Comparison of ENCODE assay signal across 14 cellular contexts in the genomic region with DNA sequence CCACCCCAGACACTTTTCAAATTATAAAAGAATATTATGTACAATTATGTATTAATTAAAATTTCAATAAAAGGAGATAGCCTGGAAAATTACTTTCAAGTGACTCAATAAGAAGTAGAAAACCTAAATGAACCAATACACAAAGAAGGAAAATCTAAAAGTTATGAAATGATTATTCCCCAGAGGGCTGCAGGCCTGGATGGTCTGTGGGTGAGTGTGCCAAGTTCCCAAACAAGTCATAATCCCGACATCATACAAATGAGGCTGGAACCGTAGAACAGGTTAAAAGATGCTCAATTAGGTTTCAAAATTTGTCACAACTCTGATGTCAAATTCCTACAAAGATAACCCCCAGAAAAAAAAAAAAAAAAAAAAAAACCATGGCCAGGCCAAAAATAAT. TPM values are rescaled to one million over a fixed set of nuclear protein-coding genes. Genes with fewer than 3 reads are reported as not detected.
DNase-seq lines count a peak whose midpoint lies in the region; ATAC-seq and TF ChIP-seq lines count a peak whose summit lies in the region.
"Had no signal": no experiment of that assay in that cellular context is flagged by ENCODE, and none has a peak within 500 bp of the region (broad histone marks: within the 10 kb centered on the region; RNA-seq: fewer than 3 reads in every experiment).

No MANE protein-coding gene starts in this region.

- peaks cover 8 to 14% (median 12%) of the 10 kb centered on the region in 3 donors for H3K36me3 Mint-ChIP-seq in naive thymus-derived CD8-positive, alpha-beta T cell

- no peaks in the 10 kb centered on the region for H3K36me3 ChIP-seq in testis (ENCODE audit: low read depth, missing control alignments)
- H3K36me3 ChIP-seq: BLaER1 treated with 17β-estradiol and CSF1 and Interleukin-3, amounts not matched to agents 10 nM and 100 nM had no signal

- no peak overlapping the region for H3K4me3 Mint-ChIP-seq in naive thymus-derived CD8-positive, alpha-beta T cell

- no peaks in the 10 kb centered on the region for H3K27me3 ChIP-seq in testis
- H3K27me3 ChIP-seq: BLaER1 treated with 17β-estradiol and CSF1 and Interleukin-3, amounts not matched to agents 10 nM and 100 nM had no signal

- no peak for TF ChIP-seq POLR2A in testis (IDR thresholded peaks at IDR 0.05)

- no peak for ATAC-seq in left cardiac atrium
- no peak for ATAC-seq in naive thymus-derived CD8-positive, alpha-beta T cell

- no peak for TF ChIP-seq CTCF in testis (IDR thresholded peaks at IDR 0.05)

- H3K4me1 Mint-ChIP-seq in naive thymus-derived CD8-positive, alpha-beta T cell, result peaks cover 5 to 13% (median 7%) of the 10 kb centered on the region in 4 donors

- H3K9me3 Mint-ChIP-seq in naive thymus-derived CD8-positive, alpha-beta T cell, result peaks cover 0 to 33% (median 29%) of the 10 kb centered on the region in 9 donors

- H3K27ac ChIP-seq in testis, result no peak overlapping the region
- H3K27ac ChIP-seq: BLaER1 treated with 17β-estradiol and CSF1 and Interleukin-3, amounts not matched to agents 10 nM and 100 nM had no signal

- H3K27me3 Mint-ChIP-seq in naive thymus-derived CD8-positive, alpha-beta T cell, result peaks cover 0 to 6% (median 0%) of the 10 kb centered on the region in 5 donors

- peak overlapping the region in 8 of 10 donors; percentile 32 to 83 (median 72) for H3K27ac Mint-ChIP-seq in naive thymus-derived CD8-positive, alpha-beta T cell

- peak; percentile 2 for DNase-seq in cardiac septum (ENCODE audit: low spot score)
- DNase-seq in left cardiac atrium, result no peak
- DNase-seq in fibroblast of gingiva (ENCODE audit: low read depth), result peak; percentile 38
- DNase-seq in naive thymus-derived CD8-positive, alpha-beta T cell, result no peak
- DNase-seq in testis, result peak; percentile 26
- DNase-seq in DMS79 (lab: John Stamatoyannopoulos, UW), result no peak
- DNase-seq in cerebellar nuclear complex (lab: John Stamatoyannopoulos, UW), result no peak
- DNase-seq in activated naive CD4-positive, alpha-beta T cell treated with Interleukin-2 at 50 U/mL for 16 hours, result no peak
- DNase-seq: DMS 273 treated with DMSO at 0.1 percent for 48 hours; GF-D8; NCI-H187 treated with DMSO at 0.1 percent for 48 hours; NK-92 treated with Interleukin-12 subunit alpha and Interleukin-12 subunit beta, amount 100 ng/mL, for 24 hours; OCI-M1 had no signal

- intact Hi-C loops in cardiac septum (cut with DNase I), result no loop called here
- intact Hi-C loops in left cardiac atrium (cut with DNase I), result no loop called here
- intact Hi-C loops in testis (cut with DNase I; ENCODE audit: low total_unique reads), result no loop called here

- 23 to 54% methylated on average over 2 of the region's 2 CpGs for WGBS in testis, 2 donors

- no peaks in the 10 kb centered on the region for H3K9me3 ChIP-seq in testis

- POLR2A ChIA-PET in naive thymus-derived CD8-positive, alpha-beta T cell (lab: Charles Lee), result no interaction called here

- peaks cover 5% of the 10 kb centered on the region for H3K4me1 ChIP-seq in testis

- H3K4me3 ChIP-seq in testis, result no peak overlapping the region
- H3K4me3 ChIP-seq: BLaER1 treated with 17β-estradiol and CSF1 and Interleukin-3, amounts not matched to agents 10 nM and 100 nM had no signal

RNA-seq across cellular contexts. Expression of a gene that starts 12.7 kb away (rescaled TPM):
- total RNA-seq in cardiac septum (7.3 TPM), left cardiac atrium (10 to 100 TPM in 1 of 2 donors, 1 to 10 TPM in 1; 10.0 to 11.0 TPM), testis (10 to 100 TPM; 75.6 to 96.1 TPM)
- 10 to 100 TPM; 11.2 TPM for total RNA-seq in naive thymus-derived CD8-positive, alpha-beta T cell
- polyA plus RNA-seq in naive thymus-derived CD8-positive, alpha-beta T cell, result 10 to 100 TPM; 13.0 to 20.5 (median 13.6) TPM
- polyA plus RNA-seq in testis (ENCODE audit: insufficient read depth, low read depth, low replicate concordance), result 55.4 TPM

RNA-seq across cellular contexts. Expression of a gene that starts 16.2 kb away (rescaled TPM):
- total RNA-seq in cardiac septum (0.83 TPM), left cardiac atrium (1 to 10 TPM in 1 of 2 donors, under 1 TPM in 1; 0.68 to 1.6 TPM), testis (10 to 100 TPM; 50.5 to 63.5 TPM)
- total RNA-seq in naive thymus-derived CD8-positive, alpha-beta T cell, result 1 to 10 TPM; 2.1 to 2.2 TPM
- polyA plus RNA-seq in naive thymus-derived CD8-positive, alpha-beta T cell, result not detected
- 49.2 TPM for polyA plus RNA-seq in testis (ENCODE audit: insufficient read depth, low read depth, low replicate concordance)

RNA-seq across cellular contexts. Expression of a gene that starts 57.0 kb away (rescaled TPM):
- total RNA-seq in cardiac septum (34.9 TPM), left cardiac atrium (10 to 100 TPM; 66.4 to 66.7 TPM), testis (100 to 1,000 TPM; 126 to 152 TPM)
- 10 to 100 TPM; 43.6 to 47.6 TPM for total RNA-seq in naive thymus-derived CD8-positive, alpha-beta T cell
- polyA plus RNA-seq in naive thymus-derived CD8-positive, alpha-beta T cell, result 10 to 100 TPM; 12.3 to 14.6 (median 14.3) TPM
- 35.6 TPM for polyA plus RNA-seq in testis (ENCODE audit: insufficient read depth, low read depth, low replicate concordance)

Comparison
In these comparisons a context has a peak if more than half of its experiments do, and no peak if none do; other contexts are left out.
1. DNase-seq: peak in cardiac septum (single experiment), fibroblast of gingiva (single experiment) and testis (single experiment); none in left cardiac atrium (single experiment), naive thymus-derived CD8-positive, alpha-beta T cell (0 of 10), DMS79 (single experiment), cerebellar nuclear complex (0 of 2) and activated naive CD4-positive, alpha-beta T cell treated with Interleukin-2 at 50 U/mL for 16 hours (single experiment).
2. RNA of a gene that starts 16.2 kb away (total RNA-seq): 50.5 to 63.5 TPM in testis; 2.1 to 2.2 TPM in naive thymus-derived CD8-positive, alpha-beta T cell, 0.68 to 1.6 TPM in left cardiac atrium and 0.83 TPM in cardiac septum (single experiment); every median in the first group is over 10 times any median in the second.